19 cellular contexts compared by ENCODE assay signal in genomic region chr9:11933926-11934325, GRCh38.
DNase-seq lines count a peak whose midpoint lies in the region; ATAC-seq and TF ChIP-seq lines count a peak whose summit lies in the region.
"Had no signal": no experiment of that assay in that cellular context is flagged by ENCODE, and none has a peak within 500 bp of the region (broad histone marks: within the 10 kb centered on the region; RNA-seq: fewer than 3 reads in every experiment).

No MANE protein-coding gene starts in this region.

- H3K36me3 Mint-ChIP-seq in CD14-positive monocyte: no peaks in the 10 kb centered on the region
- no peaks in the 10 kb centered on the region for H3K36me3 Mint-ChIP-seq in activated CD4-positive, alpha-beta T cell treated with anti-CD3 and anti-CD28 coated beads for 36 hours (ENCODE audit: low read depth)
- H3K36me3 Mint-ChIP-seq: activated naive CD8-positive, alpha-beta T cell treated with anti-CD3 and anti-CD28 coated beads, Interleukin-2, amount 10 ng/mL, durations not matched to agents 7 days and 5 days had no signal

- H3K4me1 ChIP-seq in hepatocyte (ENCODE audit: insufficient read depth) (no peaks in the 10 kb centered on the region), adrenal gland (replicated peaks in 1 of 2) (no peaks in the 10 kb centered on the region)

- TF ChIP-seq POLR2A in adrenal gland (IDR thresholded peaks at IDR 0.05): no peak
- TF ChIP-seq POLR2A in GM18505 (IDR thresholded peaks at IDR 0.05; ENCODE audit: borderline replicate concordance, extremely low read depth, insufficient read depth, insufficient read length): no peak

- H3K79me2 ChIP-seq in hepatocyte: no peaks in the 10 kb centered on the region

- DNase-seq in AG20443 (ENCODE audit: low spot score): peak; percentile 29
- peak; percentile 42 for DNase-seq in HT1080 (ENCODE audit: low read depth)
- peak; percentile 83 for DNase-seq in amniotic epithelial cell (ENCODE audit: low read depth)
- peak; percentile 26 for DNase-seq in hepatocyte (ENCODE audit: low spot score)
- DNase-seq in CD14-positive monocyte (ENCODE audit: low spot score): no peak
- no peak for DNase-seq in activated CD4-positive, alpha-beta T cell treated with anti-CD3 and anti-CD28 coated beads for 36 hours
- DNase-seq in adrenal gland: no peak
- DNase-seq: activated naive CD8-positive, alpha-beta T cell treated with anti-CD3 and anti-CD28 coated beads, Interleukin-2, amount 10 ng/mL, durations not matched to agents 7 days and 5 days; effector memory CD4-positive, alpha-beta T cell; hypothalamus; mammary epithelial cell; NCI-H2081 treated with DMSO at 0.1 percent for 48 hours; ovary; stimulated activated CD4-positive, alpha-beta T cell treated with anti-CD3 and anti-CD28 coated beads, Interleukin-4, amount 100 ng/mL, for 1 hour; stimulated activated naive CD4-positive, alpha-beta T cell treated with Interleukin-2 at 50 U/mL for 16 hours had no signal

- intact Hi-C loops in CD14-positive monocyte (cut with micrococcal nuclease): no loop called here
- intact Hi-C loops in activated CD4-positive, alpha-beta T cell treated with anti-CD3 and anti-CD28 coated beads for 36 hours (cut with DNase I, micrococcal nuclease): no loop called here
- intact Hi-C loops in adrenal gland (cut with DNase I): no loop called here

- H3K27ac ChIP-seq in hepatocyte: peak overlapping the region; percentile 26
- H3K27ac ChIP-seq in adrenal gland: no peak overlapping the region
- H3K27ac ChIP-seq: C4-2B, ovary had no signal

- no peaks in the 10 kb centered on the region for H3K9me2 ChIP-seq in hepatocyte (replicated peaks; ENCODE audit: insufficient read depth)

- peaks cover 0 to 3% (median 0%) of the 10 kb centered on the region in 3 donors for H3K27me3 Mint-ChIP-seq in CD14-positive monocyte (ENCODE audit: low read depth in 3 of 3)
- no peaks in the 10 kb centered on the region for H3K27me3 Mint-ChIP-seq in activated CD4-positive, alpha-beta T cell treated with anti-CD3 and anti-CD28 coated beads for 36 hours
- H3K27me3 Mint-ChIP-seq: activated naive CD8-positive, alpha-beta T cell treated with anti-CD3 and anti-CD28 coated beads, Interleukin-2, amount 10 ng/mL, durations not matched to agents 7 days and 5 days; IgD-negative memory B cell had no signal

- POLR2A ChIA-PET in activated CD4-positive, alpha-beta T cell treated with anti-CD3 and anti-CD28 coated beads for 36 hours (lab: Charles Lee): no interaction called here

- no peaks in the 10 kb centered on the region for H3K36me3 ChIP-seq in hepatocyte (replicated peaks; ENCODE audit: insufficient read depth, low read depth)
- no peaks in the 10 kb centered on the region for H3K36me3 ChIP-seq in adrenal gland (replicated peaks in 1 of 2)
- H3K36me3 ChIP-seq: ovary had no signal

- ATAC-seq in activated CD4-positive, alpha-beta T cell treated with anti-CD3 and anti-CD28 coated beads for 36 hours: no peak
- ATAC-seq in GM18505 (IDR thresholded peaks at IDR 0.05; ENCODE audit: unreplicated experiment): no peak
- ATAC-seq: GM23338 had no signal

- TF ChIP-seq CTCF in hepatocyte (IDR thresholded peaks at IDR 0.05; ENCODE audit: poor library complexity) (no peak), CD14-positive monocyte (IDR thresholded peaks at IDR 0.05) (no peak), adrenal gland (IDR thresholded peaks at IDR 0.05) (no peak)

- H3K9me3 ChIP-seq in hepatocyte (ENCODE audit: low read depth) (no peaks in the 10 kb centered on the region), adrenal gland (replicated peaks in 1 of 3) (no peaks in the 10 kb centered on the region)
- H3K9me3 ChIP-seq: ovary had no signal

- H3K4me3 Mint-ChIP-seq in CD14-positive monocyte: no peak overlapping the region
- no peak overlapping the region for H3K4me3 Mint-ChIP-seq in activated CD4-positive, alpha-beta T cell treated with anti-CD3 and anti-CD28 coated beads for 36 hours
- H3K4me3 Mint-ChIP-seq: activated naive CD8-positive, alpha-beta T cell treated with anti-CD3 and anti-CD28 coated beads, Interleukin-2, amount 10 ng/mL, durations not matched to agents 7 days and 5 days; GM23338; IgD-negative memory B cell had no signal

- H3K27me3 ChIP-seq in hepatocyte (no peaks in the 10 kb centered on the region), adrenal gland (no peaks in the 10 kb centered on the region)
- H3K27me3 ChIP-seq: ovary had no signal

- CTCF ChIA-PET in activated CD4-positive, alpha-beta T cell treated with anti-CD3 and anti-CD28 coated beads for 36 hours (lab: Charles Lee): no interaction called here

- no peak overlapping the region for H3K4me2 ChIP-seq in hepatocyte
- H3K4me2 ChIP-seq: GM23338 had no signal

- no peaks in the 10 kb centered on the region for H3K4me1 Mint-ChIP-seq in CD14-positive monocyte
- H3K4me1 Mint-ChIP-seq in activated CD4-positive, alpha-beta T cell treated with anti-CD3 and anti-CD28 coated beads for 36 hours: no peaks in the 10 kb centered on the region
- H3K4me1 Mint-ChIP-seq: activated naive CD8-positive, alpha-beta T cell treated with anti-CD3 and anti-CD28 coated beads, Interleukin-2, amount 10 ng/mL, durations not matched to agents 7 days and 5 days; GM23338; IgD-negative memory B cell had no signal

- H4K20me1 ChIP-seq in hepatocyte (ENCODE audit: insufficient read depth, poor library complexity, severe bottlenecking): no peaks in the 10 kb centered on the region

- H2AFZ ChIP-seq in hepatocyte: no peak overlapping the region
- H2AFZ ChIP-seq: GM23338 had no signal

- no peak overlapping the region for H3K4me3 ChIP-seq in hepatocyte
- no peak overlapping the region for H3K4me3 ChIP-seq in adrenal gland
- H3K4me3 ChIP-seq: GM23338, ovary had no signal

- H3K9me3 Mint-ChIP-seq in CD14-positive monocyte: peaks cover 0 to 4% (median 0%) of the 10 kb centered on the region in 7 donors
- H3K9me3 Mint-ChIP-seq in activated CD4-positive, alpha-beta T cell treated with anti-CD3 and anti-CD28 coated beads for 36 hours (ENCODE audit: low read depth): peaks cover 7% of the 10 kb centered on the region

- H3K27ac Mint-ChIP-seq in CD14-positive monocyte: no peak overlapping the region
- no peak overlapping the region for H3K27ac Mint-ChIP-seq in activated CD4-positive, alpha-beta T cell treated with anti-CD3 and anti-CD28 coated beads for 36 hours
- H3K27ac Mint-ChIP-seq: activated naive CD8-positive, alpha-beta T cell treated with anti-CD3 and anti-CD28 coated beads, Interleukin-2, amount 10 ng/mL, durations not matched to agents 7 days and 5 days; GM23338; IgD-negative memory B cell had no signal

Comparison
In these comparisons a context has a peak if more than half of its experiments do, and no peak if none do; other contexts are left out.
1. DNase-seq: peak in AG20443 (single experiment), HT1080 (single experiment), amniotic epithelial cell (single experiment) and hepatocyte (single experiment); none in CD14-positive monocyte (single experiment), activated CD4-positive, alpha-beta T cell treated with anti-CD3 and anti-CD28 coated beads for 36 hours (single experiment) and adrenal gland (0 of 7).